1 cellular context compared by ENCODE assay signal in genomic region chr2:233385489-233386044, GRCh38.
TF ChIP-seq lines count a peak whose summit lies in the region.

No MANE protein-coding gene starts in this region.

TF ChIP-seq in WTC11, 78 proteins besides CTCF, POLR2A, EP300 and RAD21 (continued from another document):
- TF ChIP-seq PREB (CRISPR knock-in tag; IDR thresholded peaks at IDR 0.05; ENCODE audit: borderline replicate concordance), result no peak
